1 cellular context compared by ENCODE assay signal in genomic region chr1:234881893-234882771, GRCh38.
TF ChIP-seq lines count a peak whose summit lies in the region.

No MANE protein-coding gene starts in this region.

TF ChIP-seq in GM12878, 131 proteins besides CTCF, POLR2A, EP300 and RAD21 (continued from another document):
- TF ChIP-seq ZNF592 (IDR thresholded peaks at IDR 0.05) (0 out of 2 replicates have a peak, but pooled peaks have one; percentile 31), PAX5 (IDR thresholded peaks at IDR 0.05; ENCODE audit: borderline replicate concordance, low read depth, low read length) (peak; percentile 80; the same call in 1 of the 2 replicates), NFYA (IDR thresholded peaks at IDR 0.05; ENCODE audit: borderline replicate concordance, low read depth, low read length) (no peak), CEBPZ (IDR thresholded peaks at IDR 0.05; ENCODE audit: low read depth, low read length) (no peak), CREM (IDR thresholded peaks at IDR 0.05; ENCODE audit: low read depth) (peak; percentile 94), BCL3 (IDR thresholded peaks at IDR 0.05; ENCODE audit: borderline replicate concordance, insufficient read depth, low read depth, low read length, poor library complexity, severe bottlenecking) (peak; percentile 86), FOXK2 (IDR thresholded peaks at IDR 0.05) (0 out of 2 replicates have a peak, but pooled peaks have one; percentile 24), MLLT1 (IDR thresholded peaks at IDR 0.05) (peak; percentile 61; the same call in 1 of the 2 replicates)
